Comparison of ENCODE assay signal across 8 cellular contexts in genomic region chr7:13262929-13263530, GRCh38.
DNase-seq lines count a peak whose midpoint lies in the region; ATAC-seq and TF ChIP-seq lines count a peak whose summit lies in the region.

No MANE protein-coding gene starts in this region.

- H3K9me3 ChIP-seq in AG04450 (ENCODE audit: control insufficient read depth, insufficient read depth, low read length): no peaks in the 10 kb centered on the region
- H3K9me3 ChIP-seq in right cardiac atrium (ENCODE audit: control insufficient read depth, low read length): no peaks in the 10 kb centered on the region
- H3K9me3 ChIP-seq in suprapubic skin: no peaks in the 10 kb centered on the region

- no peak for TF ChIP-seq EP300 in suprapubic skin (IDR thresholded peaks at IDR 0.05)

- no peak for TF ChIP-seq POLR2A in suprapubic skin (IDR thresholded peaks at IDR 0.05)

- DNase-seq in AG04450 (ENCODE audit: low read depth, low spot score) (peak; percentile 24), NCI-H1092 treated with DMSO at 0.1 percent for 48 hours (lab: John Stamatoyannopoulos, UW) (peak; percentile 35), right cardiac atrium (no peak), suprapubic skin (ENCODE audit: low spot score in 2 of 2) (no peak)

- 1% methylated on average over 4 of the region's 4 CpGs for WGBS in right cardiac atrium
- whole genome bisulfite sequencing in suprapubic skin: 9% methylated on average over 4 of the region's 4 CpGs

- H3K4me1 Mint-ChIP-seq in activated T-helper 17 cell treated with anti-CD3 and anti-CD28 coated beads, Interleukin-2, amount 50 U/mL, for 72 hours: no peaks in the 10 kb centered on the region

- H3K4me1 ChIP-seq in right cardiac atrium (ENCODE audit: control insufficient read depth, insufficient read depth, low read length) (no peaks in the 10 kb centered on the region), suprapubic skin (no peaks in the 10 kb centered on the region)

- H3K27me3 ChIP-seq in AG04450 (ENCODE audit: control insufficient read depth, insufficient read depth, low read length) (no peaks in the 10 kb centered on the region), right cardiac atrium (ENCODE audit: control insufficient read depth, insufficient read depth) (no peaks in the 10 kb centered on the region), suprapubic skin (no peaks in the 10 kb centered on the region)

- no peak overlapping the region for H3K4me3 ChIP-seq in AG04450 (ENCODE audit: low read depth, low read length)
- no peak overlapping the region for H3K4me3 ChIP-seq in WI38 (ENCODE audit: low read depth, low read length)
- no peak overlapping the region for H3K4me3 ChIP-seq in right cardiac atrium (ENCODE audit: low read length)
- H3K4me3 ChIP-seq in suprapubic skin: no peak overlapping the region

- ATAC-seq in GM18498 (IDR thresholded peaks at IDR 0.05; ENCODE audit: unreplicated experiment) (peak; percentile 63), right cardiac atrium (peak; percentile 51 to 52), HG03196 (IDR thresholded peaks at IDR 0.05; ENCODE audit: unreplicated experiment) (no peak)
- ATAC-seq in activated T-helper 17 cell treated with anti-CD3 and anti-CD28 coated beads, Interleukin-2, amount 50 U/mL, for 72 hours (replicated peaks): no peak

- H3K4me3 Mint-ChIP-seq in activated T-helper 17 cell treated with anti-CD3 and anti-CD28 coated beads, Interleukin-2, amount 50 U/mL, for 72 hours: no peak overlapping the region

- peaks cover 7% of the 10 kb centered on the region for H3K27me3 Mint-ChIP-seq in activated T-helper 17 cell treated with anti-CD3 and anti-CD28 coated beads, Interleukin-2, amount 50 U/mL, for 72 hours

- H3K27ac ChIP-seq in AG04450 (ENCODE audit: low read depth, low read length) (no peak overlapping the region), right cardiac atrium (ENCODE audit: low read length) (no peak overlapping the region), suprapubic skin (no peak overlapping the region)

- no peaks in the 10 kb centered on the region for H3K36me3 Mint-ChIP-seq in activated T-helper 17 cell treated with anti-CD3 and anti-CD28 coated beads, Interleukin-2, amount 50 U/mL, for 72 hours (ENCODE audit: low read depth)

- CTCF ChIA-PET in AG04450 (lab: Charles Lee): interaction anchor here (0.6 to 5.2 kb wide), 20 partner anchors 9 to 1011 kb away, joined by 3 to 104 read pairs (median 4); partner anchors contain the start of gene ARL4A

- H3K36me3 ChIP-seq in suprapubic skin: no peaks in the 10 kb centered on the region

- H3K27ac Mint-ChIP-seq in activated T-helper 17 cell treated with anti-CD3 and anti-CD28 coated beads, Interleukin-2, amount 50 U/mL, for 72 hours: no peak overlapping the region

- POLR2A ChIA-PET in AG04450 (lab: Yijun Ruan, JAX): no interaction called here

- TF ChIP-seq CTCF in AG04450 (IDR thresholded peaks at IDR 0.05; ENCODE audit: low read depth, low read length) (peak; percentile 61), WI38 (IDR thresholded peaks at IDR 0.05; ENCODE audit: low read depth, low read length) (peak; percentile 11; the same call in 1 of the 2 replicates), suprapubic skin (IDR thresholded peaks at IDR 0.05) (peak; percentile 45 to 65)

- H3K9me3 Mint-ChIP-seq in activated T-helper 17 cell treated with anti-CD3 and anti-CD28 coated beads, Interleukin-2, amount 50 U/mL, for 72 hours: no peaks in the 10 kb centered on the region

- intact Hi-C loops in right cardiac atrium (cut with DNase I): loop anchor here (2.0 to 10.0 kb wide), 9 partner anchors 576 to 741 kb away; partner anchors contain the start of gene ARL4A (in 2 of the 4)

Comparison
In these comparisons a context has a peak if more than half of its experiments do, and no peak if none do; other contexts are left out.
1. DNase-seq: peak in AG04450 (single experiment) and NCI-H1092 treated with DMSO at 0.1 percent for 48 hours (single experiment); none in right cardiac atrium (0 of 3) and suprapubic skin (0 of 2).
2. CTCF ChIP-seq: peak in every context shown above with its lines; median percentile 61 in AG04450; 55 in suprapubic skin; 11 in WI38.
3. ATAC-seq: peak in GM18498 (single experiment) and right cardiac atrium (2 of 2); none in HG03196 (single experiment) and activated T-helper 17 cell treated with anti-CD3 and anti-CD28 coated beads, Interleukin-2, amount 50 U/mL, for 72 hours (single experiment).